In the genomic region with DNA sequence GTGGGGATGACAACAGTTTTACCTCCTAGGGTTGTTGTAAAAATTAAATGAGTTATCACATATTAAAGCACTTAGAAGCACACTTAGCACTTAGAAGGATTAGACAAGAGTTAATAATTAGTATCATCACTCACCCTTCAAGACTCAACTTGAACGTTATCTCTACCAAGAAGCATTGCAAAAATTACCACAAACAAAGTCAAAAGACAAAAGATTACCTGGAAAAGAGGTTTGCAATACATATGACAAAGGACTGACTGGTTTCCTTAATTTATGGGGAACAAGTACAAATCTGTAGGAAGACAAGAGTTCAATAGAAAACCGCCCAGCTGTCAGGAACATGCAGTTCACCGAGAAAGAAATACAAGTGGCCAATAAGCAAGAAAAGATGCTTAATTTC, we compare ENCODE assay signal across 32 cellular contexts.
"Had no signal": no experiment of that assay in that cellular context is flagged by ENCODE, and none has a peak within 500 bp of the region (broad histone marks: within the 10 kb centered on the region; RNA-seq: fewer than 3 reads in every experiment).

No MANE protein-coding gene starts in this region.

- FAIRE-seq: TTC549 had no signal

- H3K27ac ChIP-seq: ascending aorta, cardiac muscle cell, WERI-Rb-1 had no signal

- H3K4me3 ChIP-seq: ascending aorta, cardiac muscle cell had no signal

- H3K36me3 ChIP-seq: ascending aorta, cardiac muscle cell, WERI-Rb-1 had no signal

- DNase-seq: activated CD4-positive, alpha-beta memory T cell treated with anti-CD3 and anti-CD28 coated beads, Interleukin-2, amount 10 ng/mL, durations not matched to agents 7 days and 5 days; activated CD4-positive, alpha-beta T cell treated with anti-CD3 and anti-CD28 coated beads for 1 hour; activated CD4-positive, alpha-beta T cell treated with anti-CD3 and anti-CD28 coated beads for 36 hours; activated CD4-positive, alpha-beta T cell treated with anti-CD3 and anti-CD28 coated beads for 48 hours; activated CD4-positive, alpha-beta T cell treated with anti-CD3 and anti-CD28 coated beads, Interleukin-2, amount 10 ng/mL, durations not matched to agents 7 days and 5 days; activated CD4-positive, alpha-beta T cell treated with anti-CD3 and anti-CD28 coated beads, Interleukin-2, amount 50 U/mL, for 48 hours; activated CD4-positive, CD25-positive, alpha-beta regulatory T cell; activated CD8-positive, alpha-beta memory T cell treated with anti-CD3 and anti-CD28 coated beads for 24 hours; activated CD8-positive, alpha-beta memory T cell treated with anti-CD3 and anti-CD28 coated beads, Interleukin-2, amount 10 ng/mL, durations not matched to agents 7 days and 5 days; activated CD8-positive, alpha-beta memory T cell treated with anti-CD3 and anti-CD28 coated beads, Interleukin-2, amount 50 U/mL, for 48 hours; activated CD8-positive, alpha-beta T cell treated with anti-CD3 and anti-CD28 coated beads, Interleukin-2, amount 10 ng/mL, durations not matched to agents 7 days and 5 days; activated effector memory CD4-positive, alpha-beta T cell treated with Interleukin-2 at 50 U/mL for 16 hours; activated gamma-delta T cell; activated naive CD4-positive, alpha-beta T cell treated with anti-CD3 and anti-CD28 coated beads, Interleukin-2, amount 10 ng/mL, durations not matched to agents 7 days and 5 days; activated naive CD4-positive, alpha-beta T cell treated with Interleukin-2 at 50 U/mL for 16 hours; activated naive CD8-positive, alpha-beta T cell treated with anti-CD3 and anti-CD28 coated beads, Interleukin-2, amount 10 ng/mL, durations not matched to agents 7 days and 5 days; activated naive CD8-positive, alpha-beta T cell treated with anti-CD3 and anti-CD28 coated beads, Interleukin-2, amount 50 U/mL, for 24 hours; activated T-cell treated with anti-CD3 and anti-CD28 coated beads, Interleukin-2, amount 50 U/mL, for 24 hours; activated T-cell treated with anti-CD3 and anti-CD28 coated beads, Interleukin-2, amount 50 U/mL, for 48 hours; amygdala; anterior cingulate cortex; caudate nucleus; SW 1271; T-helper 1 cell; T-helper 2 cell; T-helper 9 cell; WERI-Rb-1 had no signal

- ATAC-seq: activated CD4-positive, alpha-beta T cell treated with anti-CD3 and anti-CD28 coated beads for 36 hours; activated CD4-positive, CD25-positive, alpha-beta regulatory T cell treated with anti-CD3 and anti-CD28 coated beads, Interleukin-2, amount 50 U/mL, for 24 hours; activated CD8-positive, alpha-beta memory T cell treated with anti-CD3 and anti-CD28 coated beads, Interleukin-2, amount 10 ng/mL, durations not matched to agents 7 days and 5 days; activated CD8-positive, alpha-beta T cell treated with anti-CD3 and anti-CD28 coated beads, Interleukin-2, amount 10 ng/mL, durations not matched to agents 7 days and 5 days; activated naive CD8-positive, alpha-beta T cell treated with anti-CD3 and anti-CD28 coated beads, Interleukin-2, amount 50 U/mL, for 24 hours; WTC11 had no signal

- H3K9me3 ChIP-seq: ascending aorta had no signal

- H3K4me1 ChIP-seq: ascending aorta had no signal

- H3K27me3 ChIP-seq: ascending aorta, cardiac muscle cell had no signal
